22 cellular contexts compared by ENCODE assay signal in genomic region chr7:94188350-94188749, GRCh38.
"Had no signal": no experiment of that assay in that cellular context is flagged by ENCODE, and none has a peak within 500 bp of the region (broad histone marks: within the 10 kb centered on the region; RNA-seq: fewer than 3 reads in every experiment).

No MANE protein-coding gene starts in this region.

- H3K9me3 ChIP-seq: gastrocnemius medialis, thoracic aorta, vagina had no signal

- H3K27ac ChIP-seq: cardiac muscle cell, epithelial cell of prostate, gastrocnemius medialis, thoracic aorta, vagina had no signal

- H3K4me3 ChIP-seq: cardiac muscle cell, gastrocnemius medialis, thoracic aorta, vagina had no signal

- H3K4me1 ChIP-seq: vagina had no signal

- H3K36me3 ChIP-seq: cardiac muscle cell, gastrocnemius medialis, thoracic aorta, vagina had no signal

- DNase-seq: activated B cell treated with CpG ODN at 0.5 μM for 24 hours; activated CD4-positive, alpha-beta memory T cell treated with anti-CD3 and anti-CD28 coated beads for 36 hours; activated CD4-positive, alpha-beta T cell treated with anti-CD3 and anti-CD28 coated beads for 36 hours; activated naive CD4-positive, alpha-beta T cell treated with Interleukin-2 at 50 U/mL for 16 hours; activated naive CD8-positive, alpha-beta T cell treated with anti-CD3 and anti-CD28 coated beads, Interleukin-2, amount 10 ng/mL, durations not matched to agents 7 days and 5 days; activated T-cell treated with anti-CD3 and anti-CD28 coated beads, Interleukin-2, amount 50 U/mL, for 48 hours; amygdala; gastrocnemius medialis; hypothalamus; left ventricle myocardium superior; naive B cell; nucleus accumbens; posterior cingulate gyrus; stimulated activated CD4-positive, alpha-beta T cell treated with anti-CD3 and anti-CD28 coated beads, Interleukin-2, amount 100 ng/mL, for 48 hours; stimulated activated CD8-positive, alpha-beta memory T cell treated with anti-CD3 and anti-CD28 coated beads, Interleukin-4, amount 100 ng/mL, for 48 hours; stimulated activated naive B cell treated with anti-CD40 and anti-IgM and Interleukin-4, amounts not matched to agents 10 μg/mL and 1 μg/mL and 100 μg/mL, for 72 hours; T-helper 9 cell had no signal

- ATAC-seq: activated CD4-positive, alpha-beta T cell treated with anti-CD3 and anti-CD28 coated beads for 36 hours; gastrocnemius medialis; left ventricle myocardium superior; sciatic nerve; stimulated activated naive B cell treated with anti-CD40 and anti-IgM and Interleukin-4, amounts not matched to agents 10 μg/mL and 1 μg/mL and 100 μg/mL, for 72 hours had no signal

- H3K27me3 ChIP-seq: cardiac muscle cell, gastrocnemius medialis, vagina had no signal
